ENCODE assay signal across 9 cellular contexts in genomic region chr6:145704153-145704781, GRCh38. TPM values are rescaled to one million over a fixed set of nuclear protein-coding genes. Genes with fewer than 3 reads are reported as not detected.
DNase-seq lines count a peak whose midpoint lies in the region; ATAC-seq and TF ChIP-seq lines count a peak whose summit lies in the region.
"Had no signal": no experiment of that assay in that cellular context is flagged by ENCODE, and none has a peak within 500 bp of the region (broad histone marks: within the 10 kb centered on the region; RNA-seq: fewer than 3 reads in every experiment).

No MANE protein-coding gene starts in this region.

- POLR2A ChIA-PET in CD4-positive, alpha-beta T cell (lab: Charles Lee): interaction anchor here (1.3 kb wide), 1 partner anchor 31 kb away, joined by 7 read pairs; the partner anchor contains the start of gene EPM2A

- no peaks in the 10 kb centered on the region for H3K9me3 ChIP-seq in CD4-positive, alpha-beta T cell (ENCODE audit: control insufficient read depth, low read length)
- H3K9me3 ChIP-seq in adipocyte (ENCODE audit: control insufficient read depth, low read length) (no peaks in the 10 kb centered on the region), liver (ENCODE audit: control insufficient read depth in 4 of 4, low read length in 3 of 4) (no peaks in the 10 kb centered on the region)
- H3K9me3 ChIP-seq: SJCRH30 had no signal

- no peaks in the 10 kb centered on the region for H3K27me3 ChIP-seq in CD4-positive, alpha-beta T cell (ENCODE audit: control insufficient read depth, insufficient read depth, low read length)
- no peaks in the 10 kb centered on the region for H3K27me3 ChIP-seq in adipocyte (replicated peaks; ENCODE audit: control insufficient read depth, insufficient read depth, low read length)
- no peaks in the 10 kb centered on the region for H3K27me3 ChIP-seq in liver (ENCODE audit: control insufficient read depth in 4 of 4, insufficient read depth in 4 of 4, low read length in 3 of 4)
- H3K27me3 ChIP-seq: SJCRH30 had no signal

- intact Hi-C loops in CD4-positive, alpha-beta T cell (cut with DNase I, micrococcal nuclease): no loop called here

- in situ Hi-C loops in KBM-7 (cut with MboI; ENCODE audit: low pct_unique_long_range_greater_than_20kb, low sequenced_read_pairs): no loop called here

- H3K4me1 Mint-ChIP-seq in CD4-positive, alpha-beta T cell (ENCODE audit: low read depth): peaks cover 5% of the 10 kb centered on the region
- H3K4me1 Mint-ChIP-seq in activated T-helper 17 cell treated with anti-CD3 and anti-CD28 coated beads, Interleukin-2, amount 50 U/mL, for 72 hours: peaks cover 5% of the 10 kb centered on the region
- peaks cover 15 to 20% of the 10 kb centered on the region in 2 donors for H3K4me1 Mint-ChIP-seq in stimulated activated naive B cell treated with anti-CD40 and anti-IgM and Interleukin-4, amounts not matched to agents 10 μg/mL and 1 μg/mL and 100 μg/mL, for 72 hours
- peaks cover 10% of the 10 kb centered on the region for H3K4me1 Mint-ChIP-seq in stimulated activated memory B cell treated with anti-CD40 and anti-IgM and Interleukin-4, amounts not matched to agents 10 μg/mL and 1 μg/mL and 100 μg/mL, for 72 hours

- peaks cover 6% of the 10 kb centered on the region for H3K36me3 Mint-ChIP-seq in CD4-positive, alpha-beta T cell (ENCODE audit: low read depth)
- H3K36me3 Mint-ChIP-seq in activated T-helper 17 cell treated with anti-CD3 and anti-CD28 coated beads, Interleukin-2, amount 50 U/mL, for 72 hours (ENCODE audit: low read depth): no peaks in the 10 kb centered on the region
- peaks cover 23 to 26% of the 10 kb centered on the region in 2 donors for H3K36me3 Mint-ChIP-seq in stimulated activated naive B cell treated with anti-CD40 and anti-IgM and Interleukin-4, amounts not matched to agents 10 μg/mL and 1 μg/mL and 100 μg/mL, for 72 hours
- peaks cover 29% of the 10 kb centered on the region for H3K36me3 Mint-ChIP-seq in stimulated activated memory B cell treated with anti-CD40 and anti-IgM and Interleukin-4, amounts not matched to agents 10 μg/mL and 1 μg/mL and 100 μg/mL, for 72 hours

- no peak overlapping the region for H3K4me3 ChIP-seq in adipocyte (ENCODE audit: low read length)
- no peak overlapping the region for H3K4me3 ChIP-seq in liver (ENCODE audit: low read depth in 1 of 3, low read length in 3 of 3)
- H3K4me3 ChIP-seq: SJCRH30 had no signal

- ATAC-seq in CD4-positive, alpha-beta T cell (ENCODE audit: poor library complexity): no peak
- no peak for ATAC-seq in activated T-helper 17 cell treated with anti-CD3 and anti-CD28 coated beads, Interleukin-2, amount 50 U/mL, for 72 hours (replicated peaks)
- ATAC-seq in stimulated activated naive B cell treated with anti-CD40 and anti-IgM and Interleukin-4, amounts not matched to agents 10 μg/mL and 1 μg/mL and 100 μg/mL, for 72 hours (replicated peaks): no peak
- ATAC-seq in stimulated activated memory B cell treated with anti-CD40 and anti-IgM and Interleukin-4, amounts not matched to agents 10 μg/mL and 1 μg/mL and 100 μg/mL, for 72 hours: no peak

- peak; percentile 77 for TF ChIP-seq CTCF in CD4-positive, alpha-beta T cell (IDR thresholded peaks at IDR 0.05)
- TF ChIP-seq CTCF in liver (IDR thresholded peaks at IDR 0.05; ENCODE audit: low read depth, low read length, missing input control): peak; percentile 4

- no peak overlapping the region for H3K27ac Mint-ChIP-seq in CD4-positive, alpha-beta T cell
- H3K27ac Mint-ChIP-seq in activated T-helper 17 cell treated with anti-CD3 and anti-CD28 coated beads, Interleukin-2, amount 50 U/mL, for 72 hours: no peak overlapping the region
- H3K27ac Mint-ChIP-seq in stimulated activated naive B cell treated with anti-CD40 and anti-IgM and Interleukin-4, amounts not matched to agents 10 μg/mL and 1 μg/mL and 100 μg/mL, for 72 hours: no peak overlapping the region
- H3K27ac Mint-ChIP-seq in stimulated activated memory B cell treated with anti-CD40 and anti-IgM and Interleukin-4, amounts not matched to agents 10 μg/mL and 1 μg/mL and 100 μg/mL, for 72 hours: no peak overlapping the region

- CTCF ChIA-PET in CD4-positive, alpha-beta T cell (lab: Charles Lee): interaction anchor here (1.0 kb wide), 1 partner anchor 8 kb away, joined by 3 read pairs; no protein-coding TSS in a partner anchor

- no peaks in the 10 kb centered on the region for H3K9me3 Mint-ChIP-seq in CD4-positive, alpha-beta T cell
- no peaks in the 10 kb centered on the region for H3K9me3 Mint-ChIP-seq in activated T-helper 17 cell treated with anti-CD3 and anti-CD28 coated beads, Interleukin-2, amount 50 U/mL, for 72 hours
- H3K9me3 Mint-ChIP-seq in stimulated activated naive B cell treated with anti-CD40 and anti-IgM and Interleukin-4, amounts not matched to agents 10 μg/mL and 1 μg/mL and 100 μg/mL, for 72 hours: peaks cover 8 to 15% of the 10 kb centered on the region in 2 donors
- peaks cover 5% of the 10 kb centered on the region for H3K9me3 Mint-ChIP-seq in stimulated activated memory B cell treated with anti-CD40 and anti-IgM and Interleukin-4, amounts not matched to agents 10 μg/mL and 1 μg/mL and 100 μg/mL, for 72 hours

- H3K4me1 ChIP-seq in adipocyte (ENCODE audit: control insufficient read depth, insufficient read depth, low read length) (peaks cover 14% of the 10 kb centered on the region), liver (ENCODE audit: control insufficient read depth in 4 of 4, insufficient read depth in 4 of 4, low read length in 3 of 4) (no peaks in the 10 kb centered on the region)
- H3K4me1 ChIP-seq: SJCRH30 had no signal

- no peak for DNase-seq in CD4-positive, alpha-beta T cell
- DNase-seq in KBM-7: peak; percentile 15
- peak; percentile 72 for DNase-seq in adipocyte (ENCODE audit: low read depth)
- no peak for DNase-seq in stimulated activated naive B cell treated with anti-CD40 and anti-IgM and Interleukin-4, amounts not matched to agents 10 μg/mL and 1 μg/mL and 100 μg/mL, for 72 hours
- DNase-seq in HUDEP-2 (lab: John Stamatoyannopoulos, UW; ENCODE audit: unreplicated experiment in 76 of 76): no peak

- H3K4me3 Mint-ChIP-seq in CD4-positive, alpha-beta T cell: no peak overlapping the region
- no peak overlapping the region for H3K4me3 Mint-ChIP-seq in activated T-helper 17 cell treated with anti-CD3 and anti-CD28 coated beads, Interleukin-2, amount 50 U/mL, for 72 hours
- no peak overlapping the region for H3K4me3 Mint-ChIP-seq in stimulated activated naive B cell treated with anti-CD40 and anti-IgM and Interleukin-4, amounts not matched to agents 10 μg/mL and 1 μg/mL and 100 μg/mL, for 72 hours
- H3K4me3 Mint-ChIP-seq in stimulated activated memory B cell treated with anti-CD40 and anti-IgM and Interleukin-4, amounts not matched to agents 10 μg/mL and 1 μg/mL and 100 μg/mL, for 72 hours: no peak overlapping the region

- H3K36me3 ChIP-seq in adipocyte (ENCODE audit: control insufficient read depth, insufficient read depth, low read length, severe bottlenecking) (no peaks in the 10 kb centered on the region), liver (ENCODE audit: control insufficient read depth in 4 of 4, insufficient read depth in 3 of 4, low read depth in 1 of 4, low read length in 3 of 4) (no peaks in the 10 kb centered on the region)
- H3K36me3 ChIP-seq: SJCRH30 had no signal

- H3K27me3 Mint-ChIP-seq in CD4-positive, alpha-beta T cell: no peaks in the 10 kb centered on the region
- H3K27me3 Mint-ChIP-seq in activated T-helper 17 cell treated with anti-CD3 and anti-CD28 coated beads, Interleukin-2, amount 50 U/mL, for 72 hours: no peaks in the 10 kb centered on the region
- H3K27me3 Mint-ChIP-seq in stimulated activated naive B cell treated with anti-CD40 and anti-IgM and Interleukin-4, amounts not matched to agents 10 μg/mL and 1 μg/mL and 100 μg/mL, for 72 hours: no peaks in the 10 kb centered on the region
- no peaks in the 10 kb centered on the region for H3K27me3 Mint-ChIP-seq in stimulated activated memory B cell treated with anti-CD40 and anti-IgM and Interleukin-4, amounts not matched to agents 10 μg/mL and 1 μg/mL and 100 μg/mL, for 72 hours

- TF ChIP-seq RAD21 in liver (IDR thresholded peaks at IDR 0.05): peak; percentile 63 to 65

- H3K9ac ChIP-seq in adipocyte (ENCODE audit: low read length): no peak overlapping the region
- no peak overlapping the region for H3K9ac ChIP-seq in liver (ENCODE audit: low read depth in 1 of 2, low read length in 2 of 2)

- no peak overlapping the region for H3K27ac ChIP-seq in CD4-positive, alpha-beta T cell (ENCODE audit: low read depth, low read length)
- no peak overlapping the region for H3K27ac ChIP-seq in liver (ENCODE audit: low read depth in 1 of 2, low read length in 2 of 2)
- H3K27ac ChIP-seq: SJCRH30 had no signal

- WGBS in liver: 51% methylated on average over 3 of the region's 3 CpGs

TF ChIP-seq in liver, 16 proteins besides CTCF, POLR2A, EP300 and RAD21:
- TF ChIP-seq YY1 (IDR thresholded peaks at IDR 0.05): no peak
- no peak for TF ChIP-seq MAX (IDR thresholded peaks at IDR 0.05)
- no peak for TF ChIP-seq TAF1 (conservative IDR thresholded peaks at IDR 0.05)

RNA-seq across cellular contexts. Expression of gene EPM2A, which starts 31.1 kb away (rescaled TPM):
- total RNA-seq in CD4-positive, alpha-beta T cell: 1 to 10 TPM; 5.0 to 5.7 TPM
- total RNA-seq in liver: 10 to 100 TPM in 1 of 2 donors, 1 to 10 TPM in 1; 6.2 to 13.0 TPM
- polyA plus RNA-seq in liver: 1 to 10 TPM; 3.7 to 4.1 TPM
- 1 to 10 TPM; 4.3 to 8.4 TPM for total RNA-seq in activated T-helper 17 cell treated with anti-CD3 and anti-CD28 coated beads, Interleukin-2, amount 50 U/mL, for 72 hours

Comparison
In these comparisons a context has a peak if more than half of its experiments do, and no peak if none do; other contexts are left out.
1. DNase-seq: peak in KBM-7 (single experiment) and adipocyte (single experiment); none in CD4-positive, alpha-beta T cell (0 of 10), stimulated activated naive B cell treated with anti-CD40 and anti-IgM and Interleukin-4, amounts not matched to agents 10 μg/mL and 1 μg/mL and 100 μg/mL, for 72 hours (single experiment) and HUDEP-2 (0 of 76).